ENCODE assay signal across 10 cellular contexts in genomic region chr6:154298297-154298696, GRCh38. TPM values are rescaled to one million over a fixed set of nuclear protein-coding genes. Genes with fewer than 3 reads are reported as not detected.
DNase-seq lines count a peak whose midpoint lies in the region; ATAC-seq lines count a peak whose summit lies in the region.
"Had no signal": no experiment of that assay in that cellular context is flagged by ENCODE, and none has a peak within 500 bp of the region (broad histone marks: within the 10 kb centered on the region; RNA-seq: fewer than 3 reads in every experiment).

No MANE protein-coding gene starts in this region.

- no peak overlapping the region for H3K4me3 Mint-ChIP-seq in activated CD4-positive, alpha-beta T cell treated with anti-CD3 and anti-CD28 coated beads, Interleukin-2, amount 10 ng/mL, durations not matched to agents 24 days and 14 days

- intact Hi-C loops in activated CD4-positive, alpha-beta T cell treated with anti-CD3 and anti-CD28 coated beads, Interleukin-2, amount 10 ng/mL, durations not matched to agents 24 days and 14 days (cut with micrococcal nuclease), result no loop called here

- peak; percentile 32 for ATAC-seq in GM18520 (IDR thresholded peaks at IDR 0.05; ENCODE audit: unreplicated experiment)
- peak; percentile 36 for ATAC-seq in HG02885 (IDR thresholded peaks at IDR 0.05; ENCODE audit: poor library complexity, unreplicated experiment)

- H3K36me3 Mint-ChIP-seq in activated CD4-positive, alpha-beta T cell treated with anti-CD3 and anti-CD28 coated beads, Interleukin-2, amount 10 ng/mL, durations not matched to agents 24 days and 14 days (ENCODE audit: low read depth), result no peaks in the 10 kb centered on the region

- no peaks in the 10 kb centered on the region for H3K9me3 Mint-ChIP-seq in activated CD4-positive, alpha-beta T cell treated with anti-CD3 and anti-CD28 coated beads, Interleukin-2, amount 10 ng/mL, durations not matched to agents 24 days and 14 days

- H3K4me1 Mint-ChIP-seq in activated CD4-positive, alpha-beta T cell treated with anti-CD3 and anti-CD28 coated beads, Interleukin-2, amount 10 ng/mL, durations not matched to agents 24 days and 14 days, result peaks cover 4% of the 10 kb centered on the region

- H3K27me3 Mint-ChIP-seq in activated CD4-positive, alpha-beta T cell treated with anti-CD3 and anti-CD28 coated beads, Interleukin-2, amount 10 ng/mL, durations not matched to agents 24 days and 14 days, result peaks cover 26% of the 10 kb centered on the region

- DNase-seq in amniotic epithelial cell (ENCODE audit: low read depth), result peak; percentile 16
- peak; percentile 20 for DNase-seq in midbrain (lab: John Stamatoyannopoulos, UW)
- DNase-seq in activated CD4-positive, alpha-beta T cell treated with anti-CD3 and anti-CD28 coated beads, Interleukin-2, amount 50 U/mL, for 4 hours, result no peak
- DNase-seq in activated CD8-positive, alpha-beta memory T cell treated with anti-CD3 and anti-CD28 coated beads, Interleukin-2, amount 50 U/mL, for 4 hours, result no peak
- no peak for DNase-seq in activated CD4-positive, alpha-beta T cell treated with anti-CD3 and anti-CD28 coated beads, Interleukin-2, amount 10 ng/mL, durations not matched to agents 24 days and 14 days
- no peak for DNase-seq in SHP77 treated with DMSO at 0.1 percent for 48 hours (lab: John Stamatoyannopoulos, UW)
- DNase-seq: Kasumi-1, occipital lobe had no signal

- no peak overlapping the region for H3K27ac Mint-ChIP-seq in activated CD4-positive, alpha-beta T cell treated with anti-CD3 and anti-CD28 coated beads, Interleukin-2, amount 10 ng/mL, durations not matched to agents 24 days and 14 days

RNA-seq across cellular contexts. Expression of gene IPCEF1, which starts 58.3 kb away (rescaled TPM):
- 0.97 and 1.5 TPM in 2 replicates for total RNA-seq in activated CD4-positive, alpha-beta T cell treated with anti-CD3 and anti-CD28 coated beads, Interleukin-2, amount 10 ng/mL, durations not matched to agents 24 days and 14 days

Comparison
In these comparisons a context has a peak if more than half of its experiments do, and no peak if none do; other contexts are left out.
1. DNase-seq: peak in amniotic epithelial cell (single experiment) and midbrain (single experiment); none in activated CD4-positive, alpha-beta T cell treated with anti-CD3 and anti-CD28 coated beads, Interleukin-2, amount 50 U/mL, for 4 hours (0 of 2), activated CD8-positive, alpha-beta memory T cell treated with anti-CD3 and anti-CD28 coated beads, Interleukin-2, amount 50 U/mL, for 4 hours (single experiment), activated CD4-positive, alpha-beta T cell treated with anti-CD3 and anti-CD28 coated beads, Interleukin-2, amount 10 ng/mL, durations not matched to agents 24 days and 14 days (single experiment) and SHP77 treated with DMSO at 0.1 percent for 48 hours (single experiment).